ENCODE assay signal across 1 cellular context in the genomic region with DNA sequence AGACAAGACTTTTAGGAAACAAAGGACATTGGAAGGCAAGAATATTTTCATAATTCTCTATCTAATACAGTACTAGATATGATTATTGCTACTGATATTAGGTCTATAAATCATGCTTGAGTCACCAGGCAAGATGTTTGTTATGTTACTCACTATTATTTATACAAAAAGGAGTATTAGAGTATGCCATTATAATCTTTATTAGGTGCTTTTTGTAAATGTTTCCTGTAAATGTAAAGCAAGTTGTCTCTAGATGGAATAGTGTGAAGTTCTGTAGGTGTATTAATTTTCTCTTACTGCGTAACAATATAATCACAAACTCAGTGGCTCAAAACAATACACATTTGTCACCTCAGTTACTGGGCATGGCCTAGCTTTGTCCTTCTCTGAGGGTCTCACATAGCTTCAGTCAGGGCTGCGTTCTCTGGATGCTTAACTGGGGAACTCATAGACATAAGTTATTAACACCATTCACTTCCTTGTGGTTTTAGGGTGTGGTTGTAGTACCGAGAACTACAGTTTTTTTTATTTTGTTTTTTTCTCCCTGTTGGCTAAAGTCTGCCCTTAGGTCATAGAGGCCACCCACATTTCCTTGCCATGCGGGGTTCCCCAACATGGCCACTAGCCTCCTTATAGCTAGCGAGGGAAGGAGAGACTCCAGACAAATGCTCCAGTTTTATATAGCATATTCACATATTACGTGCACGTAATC.
TF ChIP-seq lines count a peak whose summit lies in the region.

No MANE protein-coding gene starts in this region.

TF ChIP-seq in A549, 52 proteins besides CTCF, POLR2A, EP300 and RAD21 (continued from another document):
- no peak for TF ChIP-seq RARB (CRISPR knock-in tag; IDR thresholded peaks at IDR 0.05)
- TF ChIP-seq, protein P1, sequence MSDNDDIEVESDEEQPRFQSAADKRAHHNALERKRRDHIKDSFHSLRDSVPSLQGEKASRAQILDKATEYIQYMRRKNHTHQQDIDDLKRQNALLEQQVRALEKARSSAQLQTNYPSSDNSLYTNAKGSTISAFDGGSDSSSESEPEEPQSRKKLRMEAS (IDR thresholded peaks at IDR 0.05), result no peak
- no peak for TF ChIP-seq NFE2L2 (conservative IDR thresholded peaks at IDR 0.05; ENCODE audit: low read length)
- TF ChIP-seq, protein P2, sequence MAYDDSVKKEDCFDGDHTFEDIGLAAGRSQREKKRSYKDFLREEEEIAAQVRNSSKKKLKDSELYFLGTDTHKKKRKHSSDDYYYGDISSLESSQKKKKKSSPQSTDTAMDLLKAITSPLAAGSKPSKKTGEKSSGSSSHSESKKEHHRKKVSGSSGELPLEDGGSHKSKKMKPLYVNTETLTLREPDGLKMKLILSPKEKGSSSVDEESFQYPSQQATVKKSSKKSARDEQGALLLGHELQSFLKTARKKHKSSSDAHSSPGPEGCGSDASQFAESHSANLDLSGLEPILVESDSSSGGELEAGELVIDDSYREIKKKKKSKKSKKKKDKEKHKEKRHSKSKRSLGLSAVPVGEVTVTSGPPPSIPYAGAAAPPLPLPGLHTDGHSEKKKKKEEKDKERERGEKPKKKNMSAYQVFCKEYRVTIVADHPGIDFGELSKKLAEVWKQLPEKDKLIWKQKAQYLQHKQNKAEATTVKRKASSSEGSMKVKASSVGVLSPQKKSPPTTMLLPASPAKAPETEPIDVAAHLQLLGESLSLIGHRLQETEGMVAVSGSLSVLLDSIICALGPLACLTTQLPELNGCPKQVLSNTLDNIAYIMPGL (CRISPR knock-in tag; IDR thresholded peaks at IDR 0.05; ENCODE audit: borderline replicate concordance), result no peak
- TF ChIP-seq, protein P3, sequence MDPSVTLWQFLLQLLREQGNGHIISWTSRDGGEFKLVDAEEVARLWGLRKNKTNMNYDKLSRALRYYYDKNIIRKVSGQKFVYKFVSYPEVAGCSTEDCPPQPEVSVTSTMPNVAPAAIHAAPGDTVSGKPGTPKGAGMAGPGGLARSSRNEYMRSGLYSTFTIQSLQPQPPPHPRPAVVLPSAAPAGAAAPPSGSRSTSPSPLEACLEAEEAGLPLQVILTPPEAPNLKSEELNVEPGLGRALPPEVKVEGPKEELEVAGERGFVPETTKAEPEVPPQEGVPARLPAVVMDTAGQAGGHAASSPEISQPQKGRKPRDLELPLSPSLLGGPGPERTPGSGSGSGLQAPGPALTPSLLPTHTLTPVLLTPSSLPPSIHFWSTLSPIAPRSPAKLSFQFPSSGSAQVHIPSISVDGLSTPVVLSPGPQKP (IDR thresholded peaks at IDR 0.05; ENCODE audit: low read depth, low read length), result no peak
- TF ChIP-seq GATA3 (IDR thresholded peaks at IDR 0.05; ENCODE audit: borderline replicate concordance), result no peak; the same call in 1 of the 2 replicates
- TF ChIP-seq MAZ (IDR thresholded peaks at IDR 0.05; ENCODE audit: borderline replicate concordance, low read depth, low read length), result no peak
- no peak for TF ChIP-seq MYC (IDR thresholded peaks at IDR 0.05; ENCODE audit: borderline replicate concordance, low read length)
- TF ChIP-seq SREBF2 (IDR thresholded peaks at IDR 0.05), result no peak
- TF ChIP-seq CEBPB (IDR thresholded peaks at IDR 0.05), result no peak
- TF ChIP-seq CBX2 (IDR thresholded peaks at IDR 0.05; ENCODE audit: borderline replicate concordance, low read depth), result no peak
- TF ChIP-seq BHLHE40 (IDR thresholded peaks at IDR 0.05; ENCODE audit: low read depth, low read length), result no peak
- TF ChIP-seq JUNB (IDR thresholded peaks at IDR 0.05), result no peak
- TF ChIP-seq HOXB13 (CRISPR knock-in tag; IDR thresholded peaks at IDR 0.05; ENCODE audit: low read depth), result no peak
- no peak for TF ChIP-seq MAFK (IDR thresholded peaks at IDR 0.05; ENCODE audit: partially characterized antibody)
